8 cellular contexts compared by ENCODE assay signal in the genomic region with DNA sequence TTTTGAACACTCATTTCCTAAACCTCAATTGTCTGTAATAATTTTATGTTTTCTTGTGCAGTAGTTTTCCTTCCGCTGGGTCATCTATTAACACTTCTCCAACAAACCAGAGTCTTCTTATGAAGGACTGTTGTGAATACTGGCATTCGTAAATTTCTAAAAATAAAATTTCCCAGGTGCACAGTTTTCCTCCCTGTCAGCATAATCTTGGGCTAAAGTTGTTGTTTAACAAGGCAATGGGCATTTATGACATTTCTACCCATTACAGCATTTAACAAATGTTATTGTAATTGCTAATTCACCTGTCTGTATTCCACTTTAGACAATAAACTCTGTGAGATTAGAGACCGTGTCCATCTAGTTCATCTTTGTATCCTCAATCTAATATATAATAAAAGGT. TPM values are rescaled to one million over a fixed set of nuclear protein-coding genes. Genes with fewer than 3 reads are reported as not detected.
DNase-seq lines count a peak whose midpoint lies in the region; ATAC-seq and TF ChIP-seq lines count a peak whose summit lies in the region.

No MANE protein-coding gene starts in this region.

- H3K36me3 ChIP-seq in heart left ventricle (peaks cover 0 to 8% (median 0%) of the 10 kb centered on the region in 9 donors), mesenchymal stem cell (ENCODE audit: control insufficient read depth in 1 of 2, insufficient read depth in 2 of 2, low read depth in 1 of 2, low read length in 2 of 2) (no peaks in the 10 kb centered on the region), vagina (no peaks in the 10 kb centered on the region)

- H4K8ac ChIP-seq in mesenchymal stem cell (ENCODE audit: low read length): no peak overlapping the region

- H2BK15ac ChIP-seq in mesenchymal stem cell (ENCODE audit: low read depth, poor library complexity, severe bottlenecking): no peak overlapping the region

- H3K4me3 ChIP-seq in heart left ventricle (peak overlapping the region in 10 of 12 donors; percentile 60 to 99 (median 88)), astrocyte of the spinal cord (ENCODE audit: low read depth, low read length) (peak overlapping the region; percentile 97), mesenchymal stem cell (ENCODE audit: insufficient read depth in 1 of 2, low read depth in 1 of 2, low read length in 2 of 2) (peak overlapping the region in 1 of 2 experiments; percentile 92), vagina (peak overlapping the region; percentile 85 to 96)

- DNase-seq in heart left ventricle: no peak
- no peak for DNase-seq in left ventricle myocardium superior
- no peak for DNase-seq in astrocyte of the spinal cord (ENCODE audit: low read depth, low spot score)
- no peak for DNase-seq in mesenchymal stem cell
- DNase-seq in vagina (ENCODE audit: extremely low spot score in 2 of 2): no peak
- DNase-seq in GM19238 (ENCODE audit: insufficient read length, low spot score): no peak

- no peak overlapping the region for H3K18ac ChIP-seq in mesenchymal stem cell (ENCODE audit: low read depth in 1 of 2, low read length in 2 of 2)

- H3K4me1 ChIP-seq in heart left ventricle (peaks cover 0 to 47% (median 18%) of the 10 kb centered on the region in 12 donors), mesenchymal stem cell (ENCODE audit: control insufficient read depth, insufficient read depth, low read depth, low read length) (no peaks in the 10 kb centered on the region), vagina (peaks cover 47% of the 10 kb centered on the region)

- no peak overlapping the region for H2AK5ac ChIP-seq in mesenchymal stem cell (ENCODE audit: low read length, severe bottlenecking)

- ATAC-seq in heart left ventricle (no peak), left ventricle myocardium superior (no peak), GM18511 (IDR thresholded peaks at IDR 0.05; ENCODE audit: unreplicated experiment) (no peak), GM18520 (IDR thresholded peaks at IDR 0.05; ENCODE audit: unreplicated experiment) (no peak)

- H3K23ac ChIP-seq in mesenchymal stem cell (ENCODE audit: low read length in 2 of 2): no peak overlapping the region

- H2BK12ac ChIP-seq in mesenchymal stem cell (ENCODE audit: low read length in 2 of 2): no peak overlapping the region

- no peak overlapping the region for H2BK5ac ChIP-seq in mesenchymal stem cell (ENCODE audit: low read depth, low read length, poor library complexity, severe bottlenecking)

- H2AFZ ChIP-seq in mesenchymal stem cell (ENCODE audit: low read depth, low read length): no peak overlapping the region

- H3K9ac ChIP-seq in mesenchymal stem cell (ENCODE audit: low read length): peak overlapping the region; percentile 87

- 44 to 51% (median 47%) methylated on average over 3 of the region's 3 CpGs for WGBS in heart left ventricle, 4 donors
- WGBS in mesenchymal stem cell: no CpG with 5 or more reads among the region's 3 CpGs

- no peak overlapping the region for H3K4ac ChIP-seq in mesenchymal stem cell (ENCODE audit: low read depth in 1 of 2, low read length in 2 of 2)

- H3K9me3 ChIP-seq in heart left ventricle: no peaks in the 10 kb centered on the region
- H3K9me3 ChIP-seq in mesenchymal stem cell (ENCODE audit: control insufficient read depth, low read length): no peaks in the 10 kb centered on the region
- H3K9me3 ChIP-seq in vagina: no peaks in the 10 kb centered on the region

- no peak overlapping the region for H2BK120ac ChIP-seq in mesenchymal stem cell (ENCODE audit: low read depth, low read length)

- peak overlapping the region; percentile 64 for H3K4me2 ChIP-seq in mesenchymal stem cell (ENCODE audit: low read length, poor library complexity, severe bottlenecking)

- intact Hi-C loops in heart left ventricle (cut with DNase I) (loop anchor here in 1 of 10 donors (10.0 kb wide), 1 partner anchor 350 kb away; no protein-coding TSS in a partner anchor), left ventricle myocardium superior (cut with micrococcal nuclease) (no loop called here), vagina (cut with DNase I) (no loop called here)

- H3K27me3 ChIP-seq in heart left ventricle (peaks cover 0 to 6% (median 0%) of the 10 kb centered on the region in 9 donors), mesenchymal stem cell (ENCODE audit: control insufficient read depth in 1 of 2, insufficient read depth in 1 of 2, low read length in 2 of 2) (peaks cover 0 to 10% of the 10 kb centered on the region in 2 experiments), vagina (no peaks in the 10 kb centered on the region)

- H3K27ac ChIP-seq in heart left ventricle (no peak overlapping the region), mesenchymal stem cell (ENCODE audit: low read length, poor library complexity, severe bottlenecking) (no peak overlapping the region), vagina (no peak overlapping the region)

- TF ChIP-seq CTCF in heart left ventricle (IDR thresholded peaks at IDR 0.05): no peak
- no peak for TF ChIP-seq CTCF in astrocyte of the spinal cord (IDR thresholded peaks at IDR 0.05; ENCODE audit: low read depth, low read length)
- no peak for TF ChIP-seq CTCF in vagina (IDR thresholded peaks at IDR 0.05)

- no peak overlapping the region for H3K14ac ChIP-seq in mesenchymal stem cell (ENCODE audit: low read length in 2 of 2)

- H4K91ac ChIP-seq in mesenchymal stem cell (ENCODE audit: low read length): no peak overlapping the region

- peaks cover 16% of the 10 kb centered on the region for H3K79me1 ChIP-seq in mesenchymal stem cell (replicated peaks; ENCODE audit: low read length, poor library complexity, severe bottlenecking)

- no peak for TF ChIP-seq POLR2A in heart left ventricle (IDR thresholded peaks at IDR 0.05)
- no peak for TF ChIP-seq POLR2A in vagina (IDR thresholded peaks at IDR 0.05)

- in situ Hi-C loops in astrocyte of the spinal cord (cut with HindIII; ENCODE audit: low sequenced_read_pairs): no loop called here

RNA-seq across cellular contexts. Expression of a gene that starts 1.2 kb away (rescaled TPM):
- total RNA-seq in heart left ventricle (10 to 100 TPM in 5 of 9 donors, 1 to 10 TPM in 4; 6.5 to 14.0 (median 10.8) TPM), left ventricle myocardium superior (7.5 TPM), vagina (33.1 TPM)
- polyA plus RNA-seq in heart left ventricle: 1 to 10 TPM; 3.7 to 9.4 TPM
- polyA plus RNA-seq in mesenchymal stem cell (2013, experiment 1 of 2): 9.8 TPM
- 10.4 TPM for polyA plus RNA-seq in mesenchymal stem cell (2013, experiment 2 of 2)

RNA-seq across cellular contexts. Expression of a gene that starts 12.8 kb away (rescaled TPM):
- total RNA-seq in heart left ventricle (10 to 100 TPM; 23.5 to 46.2 (median 32.8) TPM), left ventricle myocardium superior (28.2 TPM), vagina (31.7 TPM)
- polyA plus RNA-seq in heart left ventricle: 10 to 100 TPM; 23.8 to 34.1 TPM
- polyA plus RNA-seq in mesenchymal stem cell (2013, experiment 1 of 2): 75.9 TPM
- 80.0 TPM for polyA plus RNA-seq in mesenchymal stem cell (2013, experiment 2 of 2)
